Comparison of ENCODE assay signal across 10 cellular contexts in the genomic region with DNA sequence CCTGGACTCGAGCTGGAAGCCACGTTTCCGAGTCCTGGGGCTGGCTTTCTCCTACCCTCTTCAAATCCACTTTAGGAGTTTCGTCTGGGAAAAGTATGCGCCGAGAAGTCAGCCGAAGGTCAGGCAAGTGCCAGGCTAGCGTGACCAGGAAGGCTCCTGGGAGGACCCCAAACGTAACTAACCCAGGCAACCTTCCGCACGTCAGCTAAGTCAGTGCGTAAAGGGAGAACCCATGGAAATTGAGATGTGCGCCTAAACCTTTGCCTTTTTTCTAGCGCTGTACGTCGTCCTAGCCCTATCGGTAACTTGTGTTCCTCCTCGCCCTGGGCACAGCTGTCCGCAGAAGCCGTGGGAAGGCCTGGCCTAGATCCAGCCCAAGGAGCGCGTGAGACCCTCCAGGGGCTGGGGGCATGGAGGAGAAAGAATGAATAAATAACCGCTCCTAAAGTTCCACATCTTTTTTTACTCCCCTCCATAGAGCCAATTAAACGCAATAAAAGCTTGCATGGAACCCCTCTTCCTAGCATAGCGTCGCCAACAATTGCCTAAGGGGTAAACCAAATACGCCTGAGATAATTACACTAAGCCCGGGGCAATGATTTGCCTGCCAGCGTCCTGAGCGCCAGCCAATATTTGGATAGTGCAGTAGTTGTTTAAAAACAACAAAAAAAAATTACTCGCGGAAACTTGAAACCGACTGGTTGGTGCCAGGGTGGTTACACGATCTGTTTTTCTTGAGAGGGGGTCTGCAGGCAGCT. TPM values are rescaled to one million over a fixed set of nuclear protein-coding genes. Genes with fewer than 3 reads are reported as not detected.
DNase-seq lines count a peak whose midpoint lies in the region; ATAC-seq and TF ChIP-seq lines count a peak whose summit lies in the region.
"Had no signal": no experiment of that assay in that cellular context is flagged by ENCODE, and none has a peak within 500 bp of the region (broad histone marks: within the 10 kb centered on the region; RNA-seq: fewer than 3 reads in every experiment).

No MANE protein-coding gene starts in this region.

- H2AK5ac ChIP-seq in neuronal stem cell (ENCODE audit: low read depth, low read length): no peak overlapping the region

- H2AFZ ChIP-seq in SK-N-SH (ENCODE audit: low read depth): no peak overlapping the region
- peak overlapping the region; percentile 96 for H2AFZ ChIP-seq in neuronal stem cell (ENCODE audit: low read length)

- no peak overlapping the region for H3K18ac ChIP-seq in neuronal stem cell (ENCODE audit: low read length)

- peaks cover 18% of the 10 kb centered on the region for H3K4me1 Mint-ChIP-seq in activated B cell treated with CpG ODN at 0.5 μM for 24 hours

- peak overlapping the region; percentile 41 for H3K27ac Mint-ChIP-seq in activated B cell treated with CpG ODN at 0.5 μM for 24 hours

- H3K27me3 ChIP-seq in SK-N-SH (ENCODE audit: insufficient read depth) (peaks cover 92% of the 10 kb centered on the region), HUES6 (ENCODE audit: control insufficient read depth, insufficient read depth, low read length) (peaks cover 99% of the 10 kb centered on the region), neuronal stem cell (ENCODE audit: control insufficient read depth in 3 of 3, insufficient read depth in 3 of 3, low read depth in 1 of 3, low read length in 3 of 3) (peaks cover 57 to 97% (median 90%) of the 10 kb centered on the region in 3 experiments)

- no peak overlapping the region for H3K4me3 Mint-ChIP-seq in activated B cell treated with CpG ODN at 0.5 μM for 24 hours

- peaks cover 1% of the 10 kb centered on the region for H3K79me1 ChIP-seq in neuronal stem cell (ENCODE audit: low read depth, low read length)

- no peaks in the 10 kb centered on the region for H3F3A ChIP-seq in SK-N-SH (replicated peaks; ENCODE audit: insufficient read depth)

- 9% methylated on average over 30 of the region's 34 CpGs for WGBS in SK-N-SH (ENCODE audit: low lambda C conversion rate)
- no CpG with 5 or more reads among the region's 34 CpGs for WGBS in neuronal stem cell (ENCODE audit: extremely low coverage in 2 of 2, insufficient read length in 2 of 2, insufficient replicate concordance in 1 of 2), 2 donors

- DNase-seq in SK-N-SH (peak; percentile 22), activated B cell treated with CpG ODN at 0.5 μM for 24 hours (no peak), neuronal stem cell (ENCODE audit: low spot score) (no peak), NCI-H1930 (lab: John Stamatoyannopoulos, UW) (no peak), AML-193 (lab: John Stamatoyannopoulos, UW) (no peak), middle frontal gyrus (ENCODE audit: extremely low spot score, low spot score) (no peak)
- DNase-seq: amygdala, naive B cell had no signal

- no peak for ATAC-seq in SK-N-SH treated with all-trans-retinoic acid at 6 μM for 48 hours
- no peak for ATAC-seq in activated B cell treated with CpG ODN at 0.5 μM for 24 hours (ENCODE audit: low read depth)

- H3K23ac ChIP-seq in neuronal stem cell (ENCODE audit: low read depth, low read length, poor library complexity): no peak overlapping the region

- no peaks in the 10 kb centered on the region for H3K36me3 Mint-ChIP-seq in activated B cell treated with CpG ODN at 0.5 μM for 24 hours (ENCODE audit: low read depth)

- no peaks in the 10 kb centered on the region for H3K9me3 Mint-ChIP-seq in activated B cell treated with CpG ODN at 0.5 μM for 24 hours

- H3K36me3 ChIP-seq in SK-N-SH (replicated peaks in 1 of 2; ENCODE audit: control insufficient read depth in 1 of 2, insufficient read depth in 2 of 2, low read length in 1 of 2) (no peaks in the 10 kb centered on the region), HUES6 (ENCODE audit: control insufficient read depth, insufficient read depth, low read length) (no peaks in the 10 kb centered on the region), neuronal stem cell (replicated peaks in 1 of 2; ENCODE audit: control insufficient read depth in 2 of 2, insufficient read depth in 2 of 2, low read length in 2 of 2) (no peaks in the 10 kb centered on the region)

- no peak overlapping the region for H3K27ac ChIP-seq in SK-N-SH (ENCODE audit: low read depth in 2 of 2, low read length in 1 of 2)
- no peak overlapping the region for H3K27ac ChIP-seq in HUES6 (ENCODE audit: low read depth, low read length)
- H3K27ac ChIP-seq in neuronal stem cell (replicated peaks; ENCODE audit: low read length): no peak overlapping the region

- H2BK12ac ChIP-seq in neuronal stem cell (ENCODE audit: low read length): no peak overlapping the region

- no peaks in the 10 kb centered on the region for H3K79me2 ChIP-seq in SK-N-SH (ENCODE audit: insufficient read depth)

- H3K4me1 ChIP-seq in SK-N-SH (ENCODE audit: control insufficient read depth in 1 of 2, insufficient read depth in 2 of 2, low read depth in 1 of 2, low read length in 1 of 2) (no peaks in the 10 kb centered on the region; a peak in 1 of 4 replicates), HUES6 (ENCODE audit: control insufficient read depth, insufficient read depth, low read length) (peaks cover 40% of the 10 kb centered on the region), neuronal stem cell (ENCODE audit: control insufficient read depth in 2 of 2, insufficient read depth in 1 of 2, low read depth in 1 of 2, low read length in 2 of 2) (peaks cover 5 to 12% of the 10 kb centered on the region in 2 donors)

- CTCF ChIA-PET in SK-N-SH (lab: Yijun Ruan, JAX): interaction anchor here (1.0 to 1.7 kb wide), 3 partner anchors 13 to 136 kb away, joined by 3 to 7 read pairs (median 4); no protein-coding TSS in a partner anchor
- CTCF ChIA-PET in activated B cell treated with CpG ODN at 0.5 μM for 24 hours (lab: Charles Lee): no interaction called here

- H3K9me3 ChIP-seq in SK-N-SH: no peaks in the 10 kb centered on the region
- no peaks in the 10 kb centered on the region for H3K9me3 ChIP-seq in HUES6 (ENCODE audit: control insufficient read depth, insufficient read depth, low read depth, low read length)
- H3K9me3 ChIP-seq in neuronal stem cell (replicated peaks in 1 of 2; ENCODE audit: control insufficient read depth in 2 of 2, insufficient read depth in 1 of 2, low read depth in 1 of 2, low read length in 2 of 2): no peaks in the 10 kb centered on the region

- H3K4me3 ChIP-seq in SK-N-SH (ENCODE audit: low read depth in 2 of 2, low read length in 1 of 2): no peak overlapping the region
- peak overlapping the region; percentile 70; the same call in 1 of the 2 replicates for H3K4me3 ChIP-seq in HUES6 (ENCODE audit: low read depth, low read length)
- H3K4me3 ChIP-seq in neuronal stem cell (ENCODE audit: low read length in 2 of 2): peak overlapping the region in 1 of 2 donors; percentile 40

- no peak overlapping the region for H4K91ac ChIP-seq in neuronal stem cell (ENCODE audit: low read depth, low read length, poor library complexity)

- no peak overlapping the region for H2BK5ac ChIP-seq in neuronal stem cell (ENCODE audit: low read length)

- H3K4me2 ChIP-seq in SK-N-SH (no peak overlapping the region; the same call in 1 of the 2 replicates), neuronal stem cell (ENCODE audit: insufficient read depth, low read length, poor library complexity, severe bottlenecking) (peak overlapping the region; percentile 79)

- H3K9me2 ChIP-seq in SK-N-SH: no peaks in the 10 kb centered on the region

- peaks cover 62% of the 10 kb centered on the region for H3K27me3 Mint-ChIP-seq in activated B cell treated with CpG ODN at 0.5 μM for 24 hours

- TF ChIP-seq EP300 in SK-N-SH (IDR thresholded peaks at IDR 0.05; ENCODE audit: borderline replicate concordance in 1 of 2, low read depth in 1 of 2, low read length in 1 of 2): no peak

- H2BK120ac ChIP-seq in neuronal stem cell (ENCODE audit: low read depth, low read length): no peak overlapping the region

- TF ChIP-seq RAD21 in SK-N-SH (IDR thresholded peaks at IDR 0.05; ENCODE audit: low read length): no peak

- H3K4ac ChIP-seq in neuronal stem cell (ENCODE audit: low read length): no peak overlapping the region

- intact Hi-C loops in activated B cell treated with CpG ODN at 0.5 μM for 24 hours (cut with micrococcal nuclease): no loop called here

- POLR2A ChIA-PET in SK-N-SH (lab: Yijun Ruan, JAX) (no interaction called here), activated B cell treated with CpG ODN at 0.5 μM for 24 hours (lab: Charles Lee) (no interaction called here)

- H3K14ac ChIP-seq in neuronal stem cell (ENCODE audit: low read length): no peak overlapping the region

- no peak overlapping the region for H2BK15ac ChIP-seq in neuronal stem cell (ENCODE audit: low read length)

- H4K20me1 ChIP-seq in SK-N-SH (ENCODE audit: insufficient read depth): no peaks in the 10 kb centered on the region

- TF ChIP-seq CTCF in SK-N-SH (IDR thresholded peaks at IDR 0.05) (no peak), activated B cell treated with CpG ODN at 0.5 μM for 24 hours (IDR thresholded peaks at IDR 0.05) (no peak)

- no peak overlapping the region for H4K8ac ChIP-seq in neuronal stem cell (ENCODE audit: low read depth, low read length)

- H3K9ac ChIP-seq in SK-N-SH (no peak overlapping the region), HUES6 (ENCODE audit: low read length) (no peak overlapping the region), neuronal stem cell (ENCODE audit: low read depth, low read length, poor library complexity) (no peak overlapping the region)

TF ChIP-seq in SK-N-SH treated with all-trans-retinoic acid at 6 μM for 48 hours, 23 proteins besides CTCF, POLR2A, EP300 and RAD21 (continues in another document):
- TF ChIP-seq TCF4 (CRISPR knock-in tag; IDR thresholded peaks at IDR 0.05; ENCODE audit: borderline replicate concordance): no peak
- no peak for TF ChIP-seq SNAI2 (CRISPR knock-in tag; IDR thresholded peaks at IDR 0.05)
- TF ChIP-seq PPARA (CRISPR knock-in tag; IDR thresholded peaks at IDR 0.05; ENCODE audit: borderline replicate concordance): no peak
- TF ChIP-seq CSDC2 (CRISPR knock-in tag; IDR thresholded peaks at IDR 0.05): no peak
- TF ChIP-seq ZNF565 (CRISPR knock-in tag; conservative IDR thresholded peaks at IDR 0.05; ENCODE audit: low read depth): no peak
- no peak for TF ChIP-seq ZFP3 (CRISPR knock-in tag; IDR thresholded peaks at IDR 0.05)

RNA-seq across cellular contexts. Expression of gene FOXB2, which starts 4.0 kb away (rescaled TPM):
- not detected in 2 replicates for polyA plus RNA-seq in SK-N-SH (2012; rRNA removed)
- not detected in 2 replicates for polyA plus RNA-seq in SK-N-SH (2012; cell fraction: cytosol; rRNA removed)
- not detected in 2 replicates for polyA plus RNA-seq in SK-N-SH (2012; cell fraction: nucleus; rRNA removed)
- not detected in 2 replicates for total RNA-seq in activated B cell treated with CpG ODN at 0.5 μM for 24 hours
- polyA plus RNA-seq in neuronal stem cell (2013, experiment 1 of 2): not detected
- polyA plus RNA-seq in neuronal stem cell (2013, experiment 2 of 2): not detected
